In the genomic region with DNA sequence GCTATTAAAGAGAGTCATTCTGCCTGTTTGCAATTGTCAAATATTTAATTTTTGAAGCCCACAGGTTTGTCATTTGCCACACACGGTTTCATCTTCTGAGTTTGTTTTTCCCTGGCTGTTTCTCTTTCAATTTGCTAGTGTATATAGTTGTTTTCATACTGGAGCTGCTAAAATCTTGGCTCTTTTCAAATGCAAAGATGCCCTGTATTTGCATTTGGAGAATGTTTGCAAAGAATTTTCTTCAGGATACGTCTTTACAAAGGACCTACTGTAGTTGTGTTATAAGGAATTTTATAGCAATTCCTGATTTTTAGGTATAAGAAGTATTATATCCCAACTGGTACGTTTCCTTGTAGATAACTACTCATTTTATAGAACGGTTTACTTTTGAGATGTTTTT, we compare ENCODE assay signal across 22 cellular contexts. TPM values are rescaled to one million over a fixed set of nuclear protein-coding genes. Genes with fewer than 3 reads are reported as not detected.
DNase-seq lines count a peak whose midpoint lies in the region; ATAC-seq, FAIRE-seq and TF ChIP-seq lines count a peak whose summit lies in the region.
"Had no signal": no experiment of that assay in that cellular context is flagged by ENCODE, and none has a peak within 500 bp of the region (broad histone marks: within the 10 kb centered on the region; RNA-seq: fewer than 3 reads in every experiment).

No MANE protein-coding gene starts in this region.

- H3K9me3 Mint-ChIP-seq in H9, result no peaks in the 10 kb centered on the region

- H3K36me3 ChIP-seq in HUES6 (ENCODE audit: control insufficient read depth, insufficient read depth, low read length) (no peaks in the 10 kb centered on the region), H1 (ENCODE audit: control insufficient read depth in 2 of 4, insufficient read depth in 4 of 4, low read length in 3 of 4) (no peaks in the 10 kb centered on the region), iPS-20b (ENCODE audit: insufficient read depth, low read depth, low read length) (no peaks in the 10 kb centered on the region)

- H2BK20ac ChIP-seq in H9 (ENCODE audit: low read depth, low read length, poor library complexity, severe bottlenecking) (no peak overlapping the region), H1 (ENCODE audit: low read length) (no peak overlapping the region)

- H3K79me2 ChIP-seq in H9 (ENCODE audit: insufficient read depth, low read length) (no peaks in the 10 kb centered on the region), H1 (ENCODE audit: control insufficient read depth in 1 of 2, insufficient read depth in 2 of 2, low read length in 2 of 2) (no peaks in the 10 kb centered on the region)

- H2AFZ ChIP-seq in H9 (ENCODE audit: low read length), result no peak overlapping the region
- no peak overlapping the region for H2AFZ ChIP-seq in H1 (ENCODE audit: low read length)
- H2AFZ ChIP-seq: GM23248 had no signal

- H3K4ac ChIP-seq in H9 (ENCODE audit: low read depth, low read length) (no peak overlapping the region), H1 (replicated peaks; ENCODE audit: insufficient read length, low read depth, low read length) (no peak overlapping the region)

- no peak for TF ChIP-seq RAD21 in H1 (IDR thresholded peaks at IDR 0.05 in 1 of 2, conservative IDR thresholded peaks at IDR 0.05 in 1 of 2; ENCODE audit: low read depth in 2 of 2, low read length in 2 of 2)

- DNase-seq in H9 (no peak), H1 (ENCODE audit: low read depth in 1 of 2, low spot score in 2 of 2) (no peak), NCI-H1694 (lab: John Stamatoyannopoulos, UW) (no peak), KBM-7 (no peak)
- DNase-seq: C1 segment of cervical spinal cord; Calu3; CD4-positive, alpha-beta memory T cell; COR-L47; DMS79; EL; GDM1; GM23248; HCEC 1CT had no signal

- H3K4me3 ChIP-seq in HUES6 (ENCODE audit: low read depth, low read length), result no peak overlapping the region
- H3K4me3 ChIP-seq in H1 (ENCODE audit: extremely low read depth in 1 of 4, insufficient read depth in 2 of 4, low read depth in 3 of 4, low read length in 4 of 4), result peak overlapping the region in 1 of 4 experiments; percentile 10; a peak in 1 of 8 replicates
- no peak overlapping the region; the same call in 1 of the 2 replicates for H3K4me3 ChIP-seq in iPS-20b (ENCODE audit: low read length)
- H3K4me3 ChIP-seq: GM12878, GM23248 had no signal

- H3K79me1 ChIP-seq in H9 (ENCODE audit: insufficient read depth, low read depth, low read length, poor library complexity, severe bottlenecking), result no peaks in the 10 kb centered on the region
- H3K79me1 ChIP-seq in H1 (ENCODE audit: low read depth, low read length), result no peaks in the 10 kb centered on the region

- CTCF ChIA-PET in H1 (lab: Charles Lee; ENCODE audit: partially characterized antibody), result no interaction called here

- POLR2A ChIA-PET in H1 (lab: Charles Lee; ENCODE audit: partially characterized antibody), result interaction anchor here (1.9 kb wide), 1 partner anchor 12 kb away, joined by 4 read pairs; no protein-coding TSS in a partner anchor

- H4K20me1 ChIP-seq in H9 (ENCODE audit: control insufficient read depth, insufficient read depth, insufficient read length) (no peaks in the 10 kb centered on the region), H1 (replicated peaks in 1 of 2; ENCODE audit: control insufficient read depth in 1 of 2, insufficient read depth in 2 of 2, low read length in 2 of 2) (no peaks in the 10 kb centered on the region)

- in situ Hi-C loops in KBM-7 (cut with MboI; ENCODE audit: low pct_unique_long_range_greater_than_20kb, low sequenced_read_pairs), result no loop called here

- FAIRE-seq in H1 (lab: Jason Lieb, UNC), result no peak
- FAIRE-seq: GM12878, GM18507, H54 had no signal

- no peak overlapping the region for H3K14ac ChIP-seq in H9 (ENCODE audit: insufficient read depth, low read length)
- H3K14ac ChIP-seq in H1 (ENCODE audit: insufficient read length), result no peak overlapping the region

- H2BK120ac ChIP-seq in H9 (ENCODE audit: low read depth, low read length, poor library complexity, severe bottlenecking), result no peak overlapping the region
- H2BK120ac ChIP-seq in H1 (replicated peaks; ENCODE audit: low read depth, low read length), result no peak overlapping the region

- TF ChIP-seq CTCF in H9 (conservative IDR thresholded peaks at IDR 0.05), result no peak
- no peak for TF ChIP-seq CTCF in H1 (IDR thresholded peaks at IDR 0.05; ENCODE audit: control extremely low read depth in 1 of 3, insufficient read depth in 1 of 3, low read depth in 1 of 3, low read length in 3 of 3)

- H2AK5ac ChIP-seq in H9 (ENCODE audit: insufficient read length, low read length), result no peak overlapping the region
- H2AK5ac ChIP-seq in H1 (ENCODE audit: low read depth, low read length), result no peak overlapping the region

- H3K56ac ChIP-seq in H9 (ENCODE audit: insufficient read length, low read depth, low read length) (no peak overlapping the region), H1 (replicated peaks; ENCODE audit: insufficient read length, low read depth, low read length) (no peak overlapping the region)

- H4K5ac ChIP-seq in H9 (ENCODE audit: insufficient read length, low read depth, low read length) (no peak overlapping the region), H1 (ENCODE audit: insufficient read length, low read depth, low read length) (peak overlapping the region; percentile 50)

- H3K9ac ChIP-seq in H9 (ENCODE audit: extremely low read depth, insufficient read length, low read length) (no peak overlapping the region), HUES6 (ENCODE audit: low read length) (no peak overlapping the region), H1 (replicated peaks in 1 of 4; ENCODE audit: extremely low read depth in 1 of 4, low read depth in 3 of 4, low read length in 3 of 4) (no peak overlapping the region), iPS-20b (ENCODE audit: low read depth, low read length) (peak overlapping the region; percentile 64; the same call in 1 of the 2 replicates)
- H3K9ac ChIP-seq: GM23248 had no signal

- ATAC-seq in HG03520 (IDR thresholded peaks at IDR 0.05; ENCODE audit: unreplicated experiment), result no peak
- ATAC-seq: GM12878 had no signal

- no CpG with 5 or more reads among the region's 4 CpGs for whole genome bisulfite sequencing in H9 (ENCODE audit: extremely low coverage, insufficient read length, low lambda C conversion rate)
- 22% methylated on average over 4 of the region's 4 CpGs; no CpG with 5 or more reads in 1 of the 2 experiments for WGBS in H1 (ENCODE audit: extremely low coverage in 1 of 2, insufficient coverage in 1 of 2, insufficient read length in 1 of 2, insufficient replicate concordance in 2 of 2, low coverage in 1 of 2, low lambda C conversion rate in 2 of 2, missing lambda C conversion rate in 1 of 2), 2 experiments

- no peak overlapping the region for H2BK12ac ChIP-seq in H9 (ENCODE audit: insufficient read length, low read depth, low read length)
- H2BK12ac ChIP-seq in H1 (ENCODE audit: low read depth, low read length), result no peak overlapping the region

- H3K4me2 ChIP-seq in H9 (ENCODE audit: insufficient read depth, insufficient read length, low read length), result no peak overlapping the region
- peak overlapping the region in 1 of 2 experiments; percentile 10; a peak in 1 of 4 replicates for H3K4me2 ChIP-seq in H1 (ENCODE audit: insufficient read depth in 1 of 2, low read depth in 2 of 2, low read length in 2 of 2)

- H3K27me3 Mint-ChIP-seq in H9 (ENCODE audit: low read depth), result no peaks in the 10 kb centered on the region
- H3K27me3 Mint-ChIP-seq: CD4-positive, alpha-beta memory T cell had no signal

- no peak overlapping the region for H3K4me3 Mint-ChIP-seq in H9
- H3K4me3 Mint-ChIP-seq: CD4-positive, alpha-beta memory T cell had no signal

- H4K8ac ChIP-seq in H9 (replicated peaks; ENCODE audit: insufficient read length, low read depth, low read length), result no peak overlapping the region
- no peak overlapping the region for H4K8ac ChIP-seq in H1 (ENCODE audit: extremely low read depth, insufficient read depth, low read length)

- no peak for TF ChIP-seq EP300 in H1 (IDR thresholded peaks at IDR 0.05; ENCODE audit: borderline replicate concordance in 1 of 2, low read depth in 2 of 2, low read length in 2 of 2)

- H4K91ac ChIP-seq in H9 (ENCODE audit: insufficient read length, low read depth, low read length) (no peak overlapping the region), H1 (replicated peaks; ENCODE audit: insufficient read length, low read length) (no peak overlapping the region)

- H3K23me2 ChIP-seq in H9 (ENCODE audit: insufficient read length, low read depth, low read length, poor library complexity, severe bottlenecking), result no peaks in the 10 kb centered on the region
- H3K23me2 ChIP-seq in H1 (ENCODE audit: low read depth, low read length), result no peaks in the 10 kb centered on the region

- H3K9me3 ChIP-seq in H9 (ENCODE audit: control insufficient read depth, low read depth, low read length) (no peaks in the 10 kb centered on the region), HUES6 (ENCODE audit: control insufficient read depth, insufficient read depth, low read depth, low read length) (no peaks in the 10 kb centered on the region), H1 (ENCODE audit: insufficient read depth in 2 of 2, low read depth in 1 of 2, low read length in 1 of 2) (no peaks in the 10 kb centered on the region), iPS-20b (ENCODE audit: insufficient read depth, low read depth, low read length) (no peaks in the 10 kb centered on the region)

- no peaks in the 10 kb centered on the region; a peak in 1 of 7 replicates for H3K36me3 Mint-ChIP-seq in H9 (ENCODE audit: insufficient read depth in 1 of 3, low read depth in 3 of 3)
- H3K36me3 Mint-ChIP-seq: CD4-positive, alpha-beta memory T cell had no signal

- H2BK15ac ChIP-seq in H9 (ENCODE audit: low read depth, low read length), result no peak overlapping the region
- H2BK15ac ChIP-seq in H1 (ENCODE audit: low read length), result no peak overlapping the region

- H3K18ac ChIP-seq in H9 (ENCODE audit: insufficient read length, low read depth, low read length) (no peak overlapping the region), H1 (ENCODE audit: extremely low read depth, low read length) (no peak overlapping the region)

- H3K4me1 Mint-ChIP-seq in H9, result peaks cover 62 to 64% of the 10 kb centered on the region in 2 experiments
- H3K4me1 Mint-ChIP-seq: CD4-positive, alpha-beta memory T cell had no signal

- H3K23ac ChIP-seq in H9 (ENCODE audit: insufficient read length, low read depth, low read length) (no peak overlapping the region), H1 (ENCODE audit: insufficient read length) (no peak overlapping the region)

- peak overlapping the region; percentile 9 to 99 (median 93) for H3K27ac Mint-ChIP-seq in H9
- H3K27ac Mint-ChIP-seq: CD4-positive, alpha-beta memory T cell had no signal

- H3K4me1 ChIP-seq in H9 (ENCODE audit: insufficient read depth, low read length) (peaks cover 7% of the 10 kb centered on the region; the same call in 1 of the 2 replicates), HUES6 (ENCODE audit: control insufficient read depth, insufficient read depth, low read length) (peaks cover 38% of the 10 kb centered on the region), H1 (replicated peaks in 1 of 4; ENCODE audit: control insufficient read depth in 3 of 4, insufficient read depth in 4 of 4, low read length in 3 of 4) (peaks cover 0 to 18% (median 5%) of the 10 kb centered on the region in 4 experiments; a peak in 5 of 7 replicates), iPS-20b (ENCODE audit: insufficient read depth, low read length) (peaks cover 48% of the 10 kb centered on the region)

- no peak overlapping the region for H2BK5ac ChIP-seq in H9 (ENCODE audit: insufficient read length, low read length)
- H2BK5ac ChIP-seq in H1 (ENCODE audit: low read depth, low read length), result no peak overlapping the region

- TF ChIP-seq POLR2A in H1 (IDR thresholded peaks at IDR 0.05; ENCODE audit: control extremely low read depth in 1 of 2, low read depth in 2 of 2, low read length in 2 of 2), result no peak

- H3K27ac ChIP-seq in H9 (ENCODE audit: insufficient read length, low read depth, low read length) (peak overlapping the region; percentile 94), HUES6 (ENCODE audit: low read depth, low read length) (peak overlapping the region; percentile 87), H1 (ENCODE audit: low read depth, low read length) (peak overlapping the region; percentile 51; the same call in 1 of the 2 replicates), iPS-20b (ENCODE audit: low read length) (no peak overlapping the region)
- H3K27ac ChIP-seq: GM23248 had no signal

- no peak overlapping the region for H3T11ph ChIP-seq in H9 (ENCODE audit: low read length)

- H3K27me3 ChIP-seq in H9 (ENCODE audit: insufficient read depth, low read length) (no peaks in the 10 kb centered on the region), HUES6 (ENCODE audit: control insufficient read depth, insufficient read depth, low read length) (no peaks in the 10 kb centered on the region), H1 (replicated peaks in 1 of 4; ENCODE audit: control insufficient read depth in 3 of 4, extremely low read depth in 1 of 4, insufficient read depth in 3 of 4, low read length in 3 of 4) (no peaks in the 10 kb centered on the region), iPS-20b (ENCODE audit: insufficient read depth, low read length) (no peaks in the 10 kb centered on the region)

RNA-seq across cellular contexts. Expression of a gene that starts 48.0 kb away (rescaled TPM):
- not detected in 2 replicates for total RNA-seq in H9 (2021)
- not detected in 2 replicates for total RNA-seq in H1 (2021; fragmentation: NEBNext Ultra II Directional; extraction: Animal tissue kit (Norgen Biotek cat#: 25700))
- not detected in 2 replicates for polyA plus RNA-seq in H1 (2011; rRNA removed)
- polyA plus RNA-seq in H1 (2011; cell fraction: cytosol; rRNA removed), result not detected
- not detected for polyA plus RNA-seq in H1 (2011; cell fraction: nucleus; rRNA removed)
- polyA plus RNA-seq in H1 (2012, experiment 1 of 2), result not detected in 4 replicates
- not detected for polyA plus RNA-seq in H1 (2012, experiment 2 of 2)
- polyA plus RNA-seq in H1 (2013, experiment 1 of 2), result not detected
- polyA plus RNA-seq in H1 (2013, experiment 2 of 2), result not detected
- not detected in 2 replicates for polyA minus RNA-seq in H1 (2011; rRNA and poly(A)+ RNA removed)
- polyA minus RNA-seq in H1 (2011; cell fraction: cytosol; rRNA and poly(A)+ RNA removed), result not detected
- not detected for polyA minus RNA-seq in H1 (2011; cell fraction: nucleus; rRNA and poly(A)+ RNA removed)
- total RNA-seq: A172; A673; Calu3; CD4-positive, alpha-beta memory T cell; GM12878; GM23248 had no signal
- polyA plus RNA-seq: BJ; CD4-positive, alpha-beta memory T cell; GM12878; GM23248 had no signal
